7 cellular contexts compared by ENCODE assay signal in the genomic region with DNA sequence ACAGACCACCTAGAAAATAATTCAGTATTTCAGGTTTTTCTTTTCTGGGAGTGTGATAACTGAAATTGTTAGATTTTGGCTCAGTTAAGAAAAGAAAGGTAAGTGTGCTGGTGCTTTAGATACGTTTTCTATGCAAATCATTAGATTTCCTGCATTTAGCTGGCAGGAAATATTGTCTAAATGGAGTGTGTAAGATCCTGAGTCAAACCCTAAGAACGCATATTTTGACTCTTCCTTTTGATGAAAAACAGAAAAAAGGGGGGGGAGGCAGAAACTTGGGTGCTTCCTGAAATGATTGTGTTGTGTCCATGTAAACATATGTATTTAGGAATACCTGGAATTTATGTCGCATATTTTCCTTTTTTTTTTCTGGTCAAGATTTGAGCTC. TPM values are rescaled to one million over a fixed set of nuclear protein-coding genes. Genes with fewer than 3 reads are reported as not detected.
DNase-seq lines count a peak whose midpoint lies in the region; ATAC-seq and TF ChIP-seq lines count a peak whose summit lies in the region.

No MANE protein-coding gene starts in this region.

- H3K4me3 Mint-ChIP-seq in activated CD8-positive, alpha-beta T cell treated with anti-CD3 and anti-CD28 coated beads, Interleukin-2, amount 10 ng/mL, durations not matched to agents 7 days and 5 days = peak overlapping the region; percentile 87
- peak overlapping the region; percentile 90 to 93 for H3K4me3 Mint-ChIP-seq in stimulated activated naive CD8-positive, alpha-beta T cell treated with anti-CD3 and anti-CD28 coated beads, Interleukin-15, amount 100 ng/mL, for 72 hours

- H3K9me3 ChIP-seq in hepatocyte (ENCODE audit: low read depth) = no peaks in the 10 kb centered on the region

- peaks cover 12% of the 10 kb centered on the region for H3K27me3 ChIP-seq in HL-60 (ENCODE audit: insufficient read depth, poor library complexity, severe bottlenecking)
- H3K27me3 ChIP-seq in hepatocyte = no peaks in the 10 kb centered on the region

- DNase-seq in HL-60 (ENCODE audit: low read depth in 1 of 2, low spot score in 1 of 2) (no peak), hepatocyte (ENCODE audit: low spot score) (no peak), NCI-H748 treated with DMSO at 0.1 percent for 48 hours (lab: John Stamatoyannopoulos, UW) (no peak)
- no peak for DNase-seq in activated CD8-positive, alpha-beta T cell treated with anti-CD3 and anti-CD28 coated beads, Interleukin-2, amount 10 ng/mL, durations not matched to agents 7 days and 5 days
- DNase-seq in stimulated activated naive CD8-positive, alpha-beta T cell treated with anti-CD3 and anti-CD28 coated beads, Interleukin-15, amount 100 ng/mL, for 72 hours = no peak

- peaks cover 45% of the 10 kb centered on the region for H3K79me2 ChIP-seq in hepatocyte

- H3K27ac ChIP-seq in HL-60 (replicated peaks) (no peak overlapping the region), hepatocyte (peak overlapping the region; percentile 92)

- H3K4me1 ChIP-seq in hepatocyte (ENCODE audit: insufficient read depth) = peaks cover 36% of the 10 kb centered on the region

- no peaks in the 10 kb centered on the region for H3K27me3 Mint-ChIP-seq in activated CD8-positive, alpha-beta T cell treated with anti-CD3 and anti-CD28 coated beads, Interleukin-2, amount 10 ng/mL, durations not matched to agents 7 days and 5 days (ENCODE audit: low read depth)
- no peaks in the 10 kb centered on the region for H3K27me3 Mint-ChIP-seq in stimulated activated naive CD8-positive, alpha-beta T cell treated with anti-CD3 and anti-CD28 coated beads, Interleukin-15, amount 100 ng/mL, for 72 hours

- no peaks in the 10 kb centered on the region for H3K9me3 Mint-ChIP-seq in activated CD8-positive, alpha-beta T cell treated with anti-CD3 and anti-CD28 coated beads, Interleukin-2, amount 10 ng/mL, durations not matched to agents 7 days and 5 days (ENCODE audit: insufficient read depth)
- no peaks in the 10 kb centered on the region for H3K9me3 Mint-ChIP-seq in stimulated activated naive CD8-positive, alpha-beta T cell treated with anti-CD3 and anti-CD28 coated beads, Interleukin-15, amount 100 ng/mL, for 72 hours

- H3K9me2 ChIP-seq in hepatocyte (replicated peaks; ENCODE audit: insufficient read depth) = no peaks in the 10 kb centered on the region

- H3K27ac Mint-ChIP-seq in activated CD8-positive, alpha-beta T cell treated with anti-CD3 and anti-CD28 coated beads, Interleukin-2, amount 10 ng/mL, durations not matched to agents 7 days and 5 days = peak overlapping the region; percentile 76
- peak overlapping the region in 1 of 2 donors; percentile 68 for H3K27ac Mint-ChIP-seq in stimulated activated naive CD8-positive, alpha-beta T cell treated with anti-CD3 and anti-CD28 coated beads, Interleukin-15, amount 100 ng/mL, for 72 hours

- CTCF ChIA-PET in activated CD8-positive, alpha-beta T cell treated with anti-CD3 and anti-CD28 coated beads, Interleukin-2, amount 10 ng/mL, durations not matched to agents 7 days and 5 days (lab: Charles Lee) = interaction anchor here (0.6 to 6.8 kb wide), 22 partner anchors 10 to 573 kb away, joined by 3 to 74 read pairs (median 6); partner anchors contain the start of gene RGS10

- no peaks in the 10 kb centered on the region for H3K36me3 ChIP-seq in hepatocyte (replicated peaks; ENCODE audit: insufficient read depth, low read depth)

- H3K4me3 ChIP-seq in HL-60 (replicated peaks; ENCODE audit: insufficient read depth, low read length) (peak overlapping the region; percentile 57; the same call in 1 of the 2 replicates), hepatocyte (peak overlapping the region; percentile 71)

- WGBS in hepatocyte (ENCODE audit: low lambda C conversion rate, missing lambda C conversion rate) = 26% methylated on average over 3 of the region's 3 CpGs

- H3K36me3 Mint-ChIP-seq in activated CD8-positive, alpha-beta T cell treated with anti-CD3 and anti-CD28 coated beads, Interleukin-2, amount 10 ng/mL, durations not matched to agents 7 days and 5 days (ENCODE audit: low read depth) = peaks cover 10% of the 10 kb centered on the region

- POLR2A ChIA-PET in activated CD8-positive, alpha-beta T cell treated with anti-CD3 and anti-CD28 coated beads, Interleukin-2, amount 10 ng/mL, durations not matched to agents 7 days and 5 days (lab: Charles Lee) = interaction anchor here (1.0 to 5.1 kb wide), 5 partner anchors 15 to 112 kb away, joined by 3 to 35 read pairs (median 4); partner anchors contain the start of gene SFXN4

- no peak for ATAC-seq in activated CD8-positive, alpha-beta T cell treated with anti-CD3 and anti-CD28 coated beads, Interleukin-2, amount 10 ng/mL, durations not matched to agents 7 days and 5 days
- ATAC-seq in stimulated activated naive CD8-positive, alpha-beta T cell treated with anti-CD3 and anti-CD28 coated beads, Interleukin-15, amount 100 ng/mL, for 72 hours = no peak
- ATAC-seq in HG03280 (IDR thresholded peaks at IDR 0.05; ENCODE audit: unreplicated experiment) = no peak
- ATAC-seq in GM18511 (IDR thresholded peaks at IDR 0.05; ENCODE audit: unreplicated experiment) = no peak

- peak overlapping the region; percentile 83 for H3K4me2 ChIP-seq in hepatocyte

- peak overlapping the region; percentile 35 for H2AFZ ChIP-seq in hepatocyte

- H4K20me1 ChIP-seq in hepatocyte (ENCODE audit: insufficient read depth, poor library complexity, severe bottlenecking) = no peaks in the 10 kb centered on the region

- TF ChIP-seq CTCF in HL-60 (IDR thresholded peaks at IDR 0.05; ENCODE audit: insufficient read depth, low read length) = no peak
- TF ChIP-seq CTCF in hepatocyte (IDR thresholded peaks at IDR 0.05; ENCODE audit: poor library complexity) = no peak

- H3K4me1 Mint-ChIP-seq in activated CD8-positive, alpha-beta T cell treated with anti-CD3 and anti-CD28 coated beads, Interleukin-2, amount 10 ng/mL, durations not matched to agents 7 days and 5 days (ENCODE audit: low read depth) = peaks cover 61% of the 10 kb centered on the region
- peaks cover 54% of the 10 kb centered on the region for H3K4me1 Mint-ChIP-seq in stimulated activated naive CD8-positive, alpha-beta T cell treated with anti-CD3 and anti-CD28 coated beads, Interleukin-15, amount 100 ng/mL, for 72 hours

RNA-seq across cellular contexts. Expression of gene GRK5, which starts 1.2 kb away (rescaled TPM):
- total RNA-seq in activated CD8-positive, alpha-beta T cell treated with anti-CD3 and anti-CD28 coated beads, Interleukin-2, amount 10 ng/mL, durations not matched to agents 7 days and 5 days = 10 to 100 TPM; 16.9 to 17.6 TPM
- total RNA-seq in hepatocyte = 19.9 and 20.5 TPM in 2 replicates
- polyA plus RNA-seq in hepatocyte = 7.6 and 8.7 TPM in 2 replicates

RNA-seq across cellular contexts. Expression of gene PRDX3, which starts 29.9 kb away (rescaled TPM):
- total RNA-seq in activated CD8-positive, alpha-beta T cell treated with anti-CD3 and anti-CD28 coated beads, Interleukin-2, amount 10 ng/mL, durations not matched to agents 7 days and 5 days = 100 to 1,000 TPM; 135 to 136 TPM
- 326 and 333 TPM in 2 replicates for total RNA-seq in hepatocyte
- 282 and 294 TPM in 2 replicates for polyA plus RNA-seq in hepatocyte

RNA-seq across cellular contexts. Expression of gene SFXN4, which starts 43.0 kb away (rescaled TPM):
- total RNA-seq in activated CD8-positive, alpha-beta T cell treated with anti-CD3 and anti-CD28 coated beads, Interleukin-2, amount 10 ng/mL, durations not matched to agents 7 days and 5 days = 10 to 100 TPM; 35.0 to 36.7 TPM
- total RNA-seq in hepatocyte = 22.8 and 27.2 TPM in 2 replicates
- polyA plus RNA-seq in hepatocyte = 40.3 and 41.5 TPM in 2 replicates
